In the genomic region with DNA sequence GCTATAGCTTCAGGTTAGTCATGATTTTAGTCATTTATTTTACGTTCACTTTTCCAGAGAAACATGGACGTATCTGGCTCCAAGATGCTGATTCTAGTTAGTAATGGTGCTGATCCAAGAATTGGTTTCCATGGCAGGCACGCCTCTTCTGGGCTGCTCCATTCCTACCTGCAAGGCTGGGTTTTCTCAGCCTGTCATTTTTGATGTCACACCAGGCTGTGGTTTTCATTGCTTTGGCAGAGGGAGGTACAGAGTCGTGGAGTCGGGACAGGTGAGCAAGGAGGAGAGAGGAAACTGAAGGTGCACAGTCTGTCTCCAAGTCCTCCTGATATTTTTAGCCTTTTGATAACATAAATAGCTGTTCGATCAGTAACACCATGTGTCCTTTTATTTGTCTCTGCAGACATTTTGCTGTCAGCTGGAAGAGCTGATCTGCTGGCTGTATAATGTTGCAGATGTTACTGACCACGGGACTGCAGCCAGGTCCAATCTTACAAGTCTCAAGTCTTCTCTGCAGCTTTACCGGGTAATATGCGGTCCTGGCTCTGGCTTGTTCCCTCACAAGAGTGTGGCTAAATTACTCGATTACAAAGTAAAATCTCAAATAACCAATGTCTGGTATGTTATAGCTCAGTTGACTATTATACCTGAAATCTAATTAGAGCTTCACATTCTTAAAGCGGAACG, we compare ENCODE assay signal across 28 cellular contexts. TPM values are rescaled to one million over a fixed set of nuclear protein-coding genes. Genes with fewer than 3 reads are reported as not detected.
DNase-seq lines count a peak whose midpoint lies in the region; ATAC-seq, FAIRE-seq and TF ChIP-seq lines count a peak whose summit lies in the region.
"Had no signal": no experiment of that assay in that cellular context is flagged by ENCODE, and none has a peak within 500 bp of the region (broad histone marks: within the 10 kb centered on the region; RNA-seq: fewer than 3 reads in every experiment).

No MANE protein-coding gene starts in this region.

- H3K9ac ChIP-seq in HepG2 (ENCODE audit: insufficient read depth, low read depth, low read length) (no peak overlapping the region), neural progenitor cell (no peak overlapping the region)
- H3K9ac ChIP-seq: BLaER1 treated with 17β-estradiol and CSF1 and Interleukin-3, amounts not matched to agents 10 nM and 100 nM had no signal

- no peak overlapping the region for H3K4me3 Mint-ChIP-seq in neural progenitor cell
- H3K4me3 Mint-ChIP-seq: activated T-helper 1 cell treated with anti-CD3 and anti-CD28 coated beads, Interleukin-12 subunit alpha, Interleukin-12 subunit beta, Interleukin-2, Interleukin-4 antibody, amounts not matched to agents 30 ng/mL and 10 ng/mL and 1 ng/mL, durations not matched to agents 14 hours and 24 hours and 36 hours; natural killer cell treated with Interleukin-12 subunit alpha and Interleukin-12 subunit beta and Interleukin-15 and Interleukin-18, amount 100 ng/mL, for 72 hours; T-cell; WTC11 had no signal

- no peak for FAIRE-seq in HepG2 (lab: Jason Lieb, UNC)
- FAIRE-seq in pancreas (lab: Jason Lieb, UNC) = no peak
- FAIRE-seq: small intestine had no signal

- no peaks in the 10 kb centered on the region for H3F3A ChIP-seq in neural progenitor cell (ENCODE audit: low read depth)

- intact Hi-C loops in HepG2 (cut with micrococcal nuclease; ENCODE audit: unreplicated experiment) = no loop called here
- intact Hi-C loops in right lobe of liver (cut with DNase I) = no loop called here
- intact Hi-C loops in esophagus squamous epithelium (cut with DNase I) = loop anchor here (10.0 kb wide), 1 partner anchor 51 kb away; no protein-coding TSS in a partner anchor
- intact Hi-C loops in pancreas (cut with DNase I) = loop anchor here in 1 of 3 donors (10.0 kb wide), 1 partner anchor 51 kb away; no protein-coding TSS in a partner anchor

- TF ChIP-seq POLR2A in HepG2 (IDR thresholded peaks at IDR 0.05; ENCODE audit: insufficient read depth in 1 of 2, low read depth in 2 of 2, low read length in 2 of 2) (no peak), right lobe of liver (IDR thresholded peaks at IDR 0.05) (no peak), esophagus squamous epithelium (IDR thresholded peaks at IDR 0.05) (no peak)

- peaks cover under 1% of the 10 kb centered on the region for H3K79me2 ChIP-seq in HepG2 (ENCODE audit: insufficient read depth, low read length)
- no peaks in the 10 kb centered on the region for H3K79me2 ChIP-seq in neural progenitor cell (ENCODE audit: low read depth)

- WGBS in HepG2 (ENCODE audit: low lambda C conversion rate) = 96% methylated on average over 12 of the region's 12 CpGs
- WGBS in right lobe of liver (ENCODE audit: insufficient coverage, low coverage, low lambda C conversion rate, missing lambda C conversion rate) = 89% methylated on average over 11 of the region's 12 CpGs
- WGBS in esophagus squamous epithelium, 2 donors = 77 to 82% methylated on average over 12 of the region's 12 CpGs
- WGBS in pancreas, 2 donors = 64 to 67% methylated on average over 12 of the region's 12 CpGs

- H3K27me3 Mint-ChIP-seq in neural progenitor cell (ENCODE audit: insufficient read depth, low read depth) = no peaks in the 10 kb centered on the region
- H3K27me3 Mint-ChIP-seq: natural killer cell treated with Interleukin-12 subunit alpha and Interleukin-12 subunit beta and Interleukin-15 and Interleukin-18, amount 100 ng/mL, for 72 hours; T-cell had no signal

- H3K36me3 ChIP-seq in HepG2 (replicated peaks in 1 of 2; ENCODE audit: control insufficient read depth in 1 of 2, insufficient read depth in 2 of 2, low read length in 2 of 2) (peaks cover 39 to 65% of the 10 kb centered on the region in 2 experiments), right lobe of liver (peaks cover 0 to 11% (median 6%) of the 10 kb centered on the region in 4 donors), neural progenitor cell (peaks cover 5% of the 10 kb centered on the region), esophagus squamous epithelium (peaks cover 9 to 84% (median 14%) of the 10 kb centered on the region in 3 donors), pancreas (peaks cover 0 to 24% (median 0%) of the 10 kb centered on the region in 3 donors)

- peak overlapping the region; percentile 79 for H3K27ac Mint-ChIP-seq in neural progenitor cell
- H3K27ac Mint-ChIP-seq: activated T-helper 1 cell treated with anti-CD3 and anti-CD28 coated beads, Interleukin-12 subunit alpha, Interleukin-12 subunit beta, Interleukin-2, Interleukin-4 antibody, amounts not matched to agents 30 ng/mL and 10 ng/mL and 1 ng/mL, durations not matched to agents 14 hours and 24 hours and 36 hours; natural killer cell treated with Interleukin-12 subunit alpha and Interleukin-12 subunit beta and Interleukin-15 and Interleukin-18, amount 100 ng/mL, for 72 hours; WTC11 had no signal

- H3K27ac ChIP-seq in HepG2 (ENCODE audit: extremely low read length, insufficient read depth, low read length) (no peak overlapping the region), right lobe of liver (no peak overlapping the region), caudate nucleus (ENCODE audit: low read depth, low read length) (peak overlapping the region; percentile 36), neural progenitor cell (no peak overlapping the region), esophagus squamous epithelium (no peak overlapping the region), pancreas (no peak overlapping the region)
- H3K27ac ChIP-seq: BLaER1 treated with 17β-estradiol and CSF1 and Interleukin-3, amounts not matched to agents 10 nM and 100 nM; gastroesophageal sphincter; RWPE1; testis had no signal

- CTCF ChIA-PET in HepG2 (lab: Yijun Ruan, JAX; ENCODE audit: low intra/inter-chr PET ratio, low total read pairs) = no interaction called here

- H3K4me3 ChIP-seq in HepG2 (replicated peaks in 1 of 3; ENCODE audit: insufficient read depth in 1 of 3, low read depth in 2 of 3, low read length in 3 of 3) = no peak overlapping the region
- no peak overlapping the region for H3K4me3 ChIP-seq in right lobe of liver
- H3K4me3 ChIP-seq in neural progenitor cell = no peak overlapping the region
- H3K4me3 ChIP-seq in esophagus squamous epithelium = no peak overlapping the region
- no peak overlapping the region for H3K4me3 ChIP-seq in pancreas
- H3K4me3 ChIP-seq: BLaER1 treated with 17β-estradiol and CSF1 and Interleukin-3, amounts not matched to agents 10 nM and 100 nM; gastroesophageal sphincter; mucosa of descending colon; testis had no signal

- no peak for TF ChIP-seq CTCF in HepG2 (CRISPR knock-in tag; IDR thresholded peaks at IDR 0.05)
- no peak for TF ChIP-seq CTCF in right lobe of liver (IDR thresholded peaks at IDR 0.05)
- TF ChIP-seq CTCF in neural progenitor cell (IDR thresholded peaks at IDR 0.05) = no peak
- no peak for TF ChIP-seq CTCF in esophagus squamous epithelium (IDR thresholded peaks at IDR 0.05)
- no peak for TF ChIP-seq CTCF in pancreas (IDR thresholded peaks at IDR 0.05)
- TF ChIP-seq CTCF in GM13977 (IDR thresholded peaks at IDR 0.05; ENCODE audit: extremely low read depth, insufficient read depth, missing control alignments) = no peak

- no peak for DNase-seq in HepG2 (ENCODE audit: low spot score)
- DNase-seq in right lobe of liver = no peak
- peak in 4 of 61 donors; percentile 16 to 37 (median 26) for DNase-seq in caudate nucleus (lab: John Stamatoyannopoulos, UW)
- DNase-seq in neural progenitor cell (ENCODE audit: low spot score) = no peak
- DNase-seq in esophagus squamous epithelium (lab: John Stamatoyannopoulos, UW) = no peak
- DNase-seq in pancreas = no peak
- DNase-seq in GM13977 (ENCODE audit: low spot score) = no peak
- DNase-seq: aorta; COR-L47; dermis blood vessel endothelial cell; Karpas-422; mucosa of descending colon; NCI-H1417; NCI-H2029; NCI-H524 treated with DMSO at 0.1 percent for 48 hours; OCI-M1; retina; small intestine; stimulated activated naive CD4-positive, alpha-beta T cell treated with Interleukin-2 at 50 U/mL for 16 hours; T-cell; testis had no signal

- H4K20me1 ChIP-seq in HepG2 (ENCODE audit: insufficient read depth, low read length) = peaks cover 5% of the 10 kb centered on the region; the same call in 1 of the 2 replicates
- H4K20me1 ChIP-seq in neural progenitor cell (ENCODE audit: low read depth) = peaks cover 27% of the 10 kb centered on the region

- no TSS peak for BruUV-seq in HepG2 (replicated peaks; lab: Mats Ljungman, UMichigan)

- TF ChIP-seq EP300 in HepG2 (IDR thresholded peaks at IDR 0.05; ENCODE audit: low read depth in 2 of 2, low read length in 2 of 2) = no peak
- TF ChIP-seq EP300 in HepG2 (CRISPR knock-in tag; IDR thresholded peaks at IDR 0.05; ENCODE audit: borderline replicate concordance) = no peak

- in situ Hi-C loops in HepG2 (cut with HindIII; ENCODE audit: extremely low pct_ligation_motif_present, low pct_unique_long_range_greater_than_20kb) = loop anchor here (5.0 to 25.0 kb wide), 2 partner anchors 113 to 488 kb away; no protein-coding TSS in a partner anchor
- in situ Hi-C loops in GM13977 (cut with MboI; ENCODE audit: low pct_unique_long_range_greater_than_20kb, low sequenced_read_pairs, unreplicated experiment) = no loop called here

- H3K9me3 Mint-ChIP-seq in neural progenitor cell = no peaks in the 10 kb centered on the region
- H3K9me3 Mint-ChIP-seq: activated naive CD4-positive, alpha-beta T cell treated with anti-CD3 and anti-CD28 coated beads, Interleukin-2, amount 50 U/mL, for 72 hours; activated T-helper 1 cell treated with anti-CD3 and anti-CD28 coated beads, Interleukin-12 subunit alpha, Interleukin-12 subunit beta, Interleukin-2, Interleukin-4 antibody, amounts not matched to agents 30 ng/mL and 10 ng/mL and 1 ng/mL, durations not matched to agents 14 hours and 24 hours and 36 hours; natural killer cell treated with Interleukin-12 subunit alpha and Interleukin-12 subunit beta and Interleukin-15 and Interleukin-18, amount 100 ng/mL, for 72 hours; T-cell; WTC11 had no signal

- H3K36me3 Mint-ChIP-seq in neural progenitor cell = peaks cover 37% of the 10 kb centered on the region
- H3K36me3 Mint-ChIP-seq: activated naive CD4-positive, alpha-beta T cell treated with anti-CD3 and anti-CD28 coated beads, Interleukin-2, amount 50 U/mL, for 72 hours had no signal

- no peaks in the 10 kb centered on the region for H3K27me3 ChIP-seq in HepG2 (ENCODE audit: control insufficient read depth in 1 of 2, insufficient read depth in 2 of 2, low read length in 2 of 2)
- H3K27me3 ChIP-seq in right lobe of liver = no peaks in the 10 kb centered on the region
- H3K27me3 ChIP-seq in neural progenitor cell = no peaks in the 10 kb centered on the region
- no peaks in the 10 kb centered on the region for H3K27me3 ChIP-seq in esophagus squamous epithelium
- H3K27me3 ChIP-seq in pancreas = no peaks in the 10 kb centered on the region
- H3K27me3 ChIP-seq: BLaER1 treated with 17β-estradiol and CSF1 and Interleukin-3, amounts not matched to agents 10 nM and 100 nM; gastroesophageal sphincter; testis had no signal

- ATAC-seq in HepG2 = no peak
- ATAC-seq in right lobe of liver = no peak
- no peak for ATAC-seq in pancreas
- ATAC-seq: activated naive CD4-positive, alpha-beta T cell treated with anti-CD3 and anti-CD28 coated beads, Interleukin-2, amount 50 U/mL, for 72 hours; gastroesophageal sphincter; mucosa of descending colon; natural killer cell treated with Interleukin-12 subunit alpha and Interleukin-12 subunit beta and Interleukin-15 and Interleukin-18, amount 100 ng/mL, for 72 hours; T-cell; WTC11 had no signal

- POLR2A ChIA-PET in HepG2 (lab: Yijun Ruan, JAX) = interaction anchor here (1.5 kb wide), 1 partner anchor 56 kb away, joined by 5 read pairs; a partner anchor contains a TSS

- no peak for TF ChIP-seq RAD21 in HepG2 (CRISPR knock-in tag; IDR thresholded peaks at IDR 0.05)

- H2AFZ ChIP-seq in HepG2 (ENCODE audit: low read length) (no peak overlapping the region), neural progenitor cell (replicated peaks) (no peak overlapping the region)

- H3K4me2 ChIP-seq in HepG2 (ENCODE audit: low read depth, low read length) (no peak overlapping the region), neural progenitor cell (no peak overlapping the region)
- H3K4me2 ChIP-seq: BLaER1 treated with 17β-estradiol and CSF1 and Interleukin-3, amounts not matched to agents 10 nM and 100 nM had no signal

- H3K9me3 ChIP-seq in HepG2 (ENCODE audit: low read length) (no peaks in the 10 kb centered on the region), right lobe of liver (no peaks in the 10 kb centered on the region), neural progenitor cell (ENCODE audit: low read depth) (no peaks in the 10 kb centered on the region), esophagus squamous epithelium (no peaks in the 10 kb centered on the region), pancreas (no peaks in the 10 kb centered on the region)
- H3K9me3 ChIP-seq: BLaER1 treated with 17β-estradiol and CSF1 and Interleukin-3, amounts not matched to agents 10 nM and 100 nM; gastroesophageal sphincter; mucosa of descending colon; testis had no signal

- peaks cover 8% of the 10 kb centered on the region for H3K4me1 Mint-ChIP-seq in neural progenitor cell

- peaks cover 41% of the 10 kb centered on the region for H3K4me1 ChIP-seq in HepG2 (ENCODE audit: insufficient read depth, low read length)
- H3K4me1 ChIP-seq in right lobe of liver = peaks cover 0 to 23% (median 7%) of the 10 kb centered on the region in 4 donors
- no peaks in the 10 kb centered on the region for H3K4me1 ChIP-seq in neural progenitor cell
- peaks cover 16 to 63% (median 36%) of the 10 kb centered on the region in 3 donors for H3K4me1 ChIP-seq in esophagus squamous epithelium
- peaks cover 0 to 7% (median 4%) of the 10 kb centered on the region in 3 donors for H3K4me1 ChIP-seq in pancreas

RNA-seq across cellular contexts. Expression of a gene that starts 17.8 kb away (rescaled TPM):
- total RNA-seq in HepG2 (2016; rRNA removed; fragmentation: Illumina TruSeq; extraction: Trizol) (5.7 TPM in 2 replicates), right lobe of liver (1 to 10 TPM; 1.7 to 4.3 (median 3.2) TPM), neural progenitor cell (ENCODE audit: low replicate concordance) (33.3 and 36.2 TPM in 2 replicates), esophagus squamous epithelium (10 to 100 TPM in 2 of 4 donors, 1 to 10 TPM in 2; 3.9 to 17.4 (median 8.6) TPM), pancreas (10 to 100 TPM in 4 of 6 donors, 1 to 10 TPM in 2; 4.4 to 13.2 (median 10.7) TPM)
- total RNA-seq in HepG2 (2016; cell fraction: cytosol; rRNA removed; fragmentation: Illumina TruSeq; extraction: Trizol; ENCODE audit: low read depth) = 1.9 TPM in 2 replicates
- total RNA-seq in HepG2 (2016; cell fraction: insoluble cytoplasmic fraction; rRNA removed; fragmentation: Illumina TruSeq; extraction: Trizol) = 5.6 and 6.0 TPM in 2 replicates
- total RNA-seq in HepG2 (2016; cell fraction: membrane; rRNA removed; fragmentation: Illumina TruSeq; extraction: Trizol) = 3.4 and 4.0 TPM in 2 replicates
- 7.9 and 8.3 TPM in 2 replicates for total RNA-seq in HepG2 (2016; cell fraction: nucleus; rRNA removed; fragmentation: Illumina TruSeq; extraction: Trizol)
- polyA plus RNA-seq in HepG2 (2011; rRNA removed) (9.3 and 12.5 TPM in 2 replicates), pancreas (1 to 10 TPM; 4.8 to 7.0 TPM)
- polyA plus RNA-seq in HepG2 (2011; cell fraction: cytosol; rRNA removed) = 4.1 and 4.8 TPM in 2 replicates
- 13.9 and 15.6 TPM in 2 replicates for polyA plus RNA-seq in HepG2 (2011; cell fraction: nucleus; rRNA removed)
- 5.5 and 6.4 TPM in 2 replicates for polyA plus RNA-seq in HepG2 (2012)
- polyA plus RNA-seq in HepG2 (2016; cell fraction: cytosol; fragmentation: Illumina TruSeq; extraction: Trizol; ENCODE audit: low read depth) = 1.7 and 2.8 TPM in 2 replicates
- 5.5 and 8.7 TPM in 2 replicates for polyA plus RNA-seq in HepG2 (2016; cell fraction: insoluble cytoplasmic fraction; fragmentation: Illumina TruSeq; extraction: Trizol; ENCODE audit: low read depth)
- polyA plus RNA-seq in HepG2 (2016; cell fraction: membrane; fragmentation: Illumina TruSeq; extraction: Trizol; ENCODE audit: low read depth) = 3.2 and 3.8 TPM in 2 replicates
- 8.7 and 9.2 TPM in 2 replicates for polyA plus RNA-seq in HepG2 (2016; cell fraction: nucleus; fragmentation: Illumina TruSeq; extraction: Trizol; ENCODE audit: insufficient read depth, low read depth)
- 8.4 and 44.8 TPM in 2 replicates for polyA minus RNA-seq in HepG2 (2011; rRNA and poly(A)+ RNA removed; ENCODE audit: low replicate concordance)
- polyA minus RNA-seq in HepG2 (2011; cell fraction: cytosol; rRNA and poly(A)+ RNA removed) = 5.8 and 6.2 TPM in 2 replicates
- polyA minus RNA-seq in HepG2 (2011; cell fraction: nucleus; rRNA and poly(A)+ RNA removed) = 22.0 and 22.4 TPM in 2 replicates

RNA-seq across cellular contexts. Expression of a gene that starts 55.9 kb away (rescaled TPM):
- total RNA-seq in HepG2 (2016; rRNA removed; fragmentation: Illumina TruSeq; extraction: Trizol) = 206 and 311 TPM in 2 replicates
- total RNA-seq in HepG2 (2016; cell fraction: cytosol; rRNA removed; fragmentation: Illumina TruSeq; extraction: Trizol; ENCODE audit: low read depth) = 27.8 and 28.9 TPM in 2 replicates
- total RNA-seq in HepG2 (2016; cell fraction: insoluble cytoplasmic fraction; rRNA removed; fragmentation: Illumina TruSeq; extraction: Trizol) = 208 and 306 TPM in 2 replicates
- total RNA-seq in HepG2 (2016; cell fraction: membrane; rRNA removed; fragmentation: Illumina TruSeq; extraction: Trizol) = 98.9 and 106 TPM in 2 replicates
- total RNA-seq in HepG2 (2016; cell fraction: nucleus; rRNA removed; fragmentation: Illumina TruSeq; extraction: Trizol) = 101 and 108 TPM in 2 replicates
- 174 and 226 TPM in 2 replicates for polyA plus RNA-seq in HepG2 (2011; rRNA removed)
- polyA plus RNA-seq in HepG2 (2011; cell fraction: cytosol; rRNA removed) = 101 and 153 TPM in 2 replicates
- polyA plus RNA-seq in HepG2 (2011; cell fraction: nucleus; rRNA removed) = 26.7 and 44.5 TPM in 2 replicates
- 237 and 266 TPM in 2 replicates for polyA plus RNA-seq in HepG2 (2012)
- 46.4 and 51.5 TPM in 2 replicates for polyA plus RNA-seq in HepG2 (2016; cell fraction: cytosol; fragmentation: Illumina TruSeq; extraction: Trizol; ENCODE audit: low read depth)
- 489 and 498 TPM in 2 replicates for polyA plus RNA-seq in HepG2 (2016; cell fraction: insoluble cytoplasmic fraction; fragmentation: Illumina TruSeq; extraction: Trizol; ENCODE audit: low read depth)
- 122 and 126 TPM in 2 replicates for polyA plus RNA-seq in HepG2 (2016; cell fraction: membrane; fragmentation: Illumina TruSeq; extraction: Trizol; ENCODE audit: low read depth)
- polyA plus RNA-seq in HepG2 (2016; cell fraction: nucleus; fragmentation: Illumina TruSeq; extraction: Trizol; ENCODE audit: insufficient read depth, low read depth) = 219 and 228 TPM in 2 replicates
- polyA minus RNA-seq in HepG2 (2011; rRNA and poly(A)+ RNA removed; ENCODE audit: low replicate concordance) = 26.5 and 48.9 TPM in 2 replicates
- 83.1 and 93.6 TPM in 2 replicates for polyA minus RNA-seq in HepG2 (2011; cell fraction: cytosol; rRNA and poly(A)+ RNA removed)
- polyA minus RNA-seq in HepG2 (2011; cell fraction: nucleus; rRNA and poly(A)+ RNA removed) = 58.2 and 71.1 TPM in 2 replicates
- 100 to 1,000 TPM in 1 of 6 experiments, 10 to 100 TPM in 5; 65.0 to 119 (median 81.3) TPM for total RNA-seq in right lobe of liver
- 80.7 and 100 TPM in 2 replicates for total RNA-seq in neural progenitor cell (ENCODE audit: low replicate concordance)
- 100 to 1,000 TPM in 1 of 4 donors, 10 to 100 TPM in 3; 72.6 to 101 (median 78.3) TPM for total RNA-seq in esophagus squamous epithelium
- 10 to 100 TPM; 47.3 to 84.0 (median 69.4) TPM for total RNA-seq in pancreas
- 10 to 100 TPM; 43.1 to 70.4 TPM for polyA plus RNA-seq in pancreas
